ENCODE assay signal across 13 cellular contexts in genomic region chr2:100394111-100394641, GRCh38. TPM values are rescaled to one million over a fixed set of nuclear protein-coding genes. Genes with fewer than 3 reads are reported as not detected.
DNase-seq lines count a peak whose midpoint lies in the region; ATAC-seq, FAIRE-seq and TF ChIP-seq lines count a peak whose summit lies in the region.
"Had no signal": no experiment of that assay in that cellular context is flagged by ENCODE, and none has a peak within 500 bp of the region (broad histone marks: within the 10 kb centered on the region; RNA-seq: fewer than 3 reads in every experiment).

No MANE protein-coding gene starts in this region.

- no peak overlapping the region for H3K9ac ChIP-seq in endodermal cell (ENCODE audit: extremely low read depth, low read length, poor library complexity, severe bottlenecking)

- peak; percentile 38 for ATAC-seq in GM19438 (IDR thresholded peaks at IDR 0.05; ENCODE audit: low read depth, unreplicated experiment)
- ATAC-seq in HG03060 (IDR thresholded peaks at IDR 0.05; ENCODE audit: low read depth, unreplicated experiment), result peak; percentile 64
- no peak for ATAC-seq in HG03457 (IDR thresholded peaks at IDR 0.05; ENCODE audit: unreplicated experiment)
- ATAC-seq: GM23338 had no signal

- WGBS in endodermal cell (ENCODE audit: insufficient coverage in 1 of 2, insufficient read length in 1 of 2), 2 experiments, result 93 to 94% methylated on average over 11 to 12 of the region's 12 CpGs

- H3K36me3 Mint-ChIP-seq in endodermal cell (ENCODE audit: low read depth), result peaks cover 38% of the 10 kb centered on the region

- H3K4me3 Mint-ChIP-seq in endodermal cell, result no peak overlapping the region
- H3K4me3 Mint-ChIP-seq: GM23338 had no signal

- no peaks in the 10 kb centered on the region for H3K27me3 ChIP-seq in endodermal cell (ENCODE audit: control insufficient read depth, insufficient read depth, low read length, poor library complexity, severe bottlenecking)
- H3K27me3 ChIP-seq: breast epithelium had no signal

- TF ChIP-seq POLR2A in GM12892 (IDR thresholded peaks at IDR 0.05; ENCODE audit: low read depth, low read length), result peak; percentile 42; the same call in 1 of the 2 replicates

- H3K9me3 ChIP-seq in endodermal cell (ENCODE audit: control insufficient read depth, low read length), result no peaks in the 10 kb centered on the region
- H3K9me3 ChIP-seq: breast epithelium had no signal

- no peaks in the 10 kb centered on the region for H3K4me1 ChIP-seq in endodermal cell (ENCODE audit: control insufficient read depth, insufficient read depth, low read length)
- H3K4me1 ChIP-seq: breast epithelium had no signal

- H3K4me3 ChIP-seq in endodermal cell (ENCODE audit: low read length), result no peak overlapping the region
- H3K4me3 ChIP-seq: breast epithelium, GM23338 had no signal

- peak; percentile 96 for FAIRE-seq in GM12892 (lab: Jason Lieb, UNC)

- no peak for TF ChIP-seq CTCF in endodermal cell (conservative IDR thresholded peaks at IDR 0.05)

- H3K27me3 Mint-ChIP-seq in endodermal cell (ENCODE audit: insufficient read depth), result no peaks in the 10 kb centered on the region

- H3K27ac ChIP-seq in endodermal cell (ENCODE audit: low read depth, low read length), result no peak overlapping the region
- H3K27ac ChIP-seq: breast epithelium had no signal

- peak; percentile 41 for DNase-seq in GM12892 (ENCODE audit: insufficient read length)
- no peak for DNase-seq in endodermal cell
- DNase-seq in cerebellum (ENCODE audit: low spot score), result no peak
- DNase-seq in inferior parietal cortex (ENCODE audit: extremely low spot score), result no peak
- no peak for DNase-seq in activated naive CD4-positive, alpha-beta T cell (lab: John Stamatoyannopoulos, UW)
- DNase-seq: SHP77; stimulated activated CD4-positive, alpha-beta T cell treated with anti-CD3 and anti-CD28 coated beads, Interleukin-2, amount 100 ng/mL, for 24 hours; trophoblast cell had no signal

- H3K9me3 Mint-ChIP-seq in endodermal cell, result no peaks in the 10 kb centered on the region
- H3K9me3 Mint-ChIP-seq: GM23338 had no signal

- H3K4me1 Mint-ChIP-seq in endodermal cell, result no peaks in the 10 kb centered on the region
- H3K4me1 Mint-ChIP-seq: GM23338 had no signal

- H3K36me3 ChIP-seq in endodermal cell (ENCODE audit: control insufficient read depth, insufficient read depth, low read length), result peaks cover 10% of the 10 kb centered on the region
- H3K36me3 ChIP-seq: breast epithelium had no signal

- peak overlapping the region; percentile 20 for H3K27ac Mint-ChIP-seq in endodermal cell
- H3K27ac Mint-ChIP-seq: GM23338 had no signal

RNA-seq across cellular contexts. Expression of gene CHST10, which starts 23.3 kb away (rescaled TPM):
- 6.6 TPM for polyA plus RNA-seq in GM12892 (2012; ENCODE audit: missing spikeins)
- 10 to 100 TPM; 17.6 to 18.5 TPM for total RNA-seq in endodermal cell
- 28.0 TPM for polyA plus RNA-seq in endodermal cell (2013, experiment 1 of 2)
- 26.0 TPM for polyA plus RNA-seq in endodermal cell (2013, experiment 2 of 2)
- 26.9 TPM for total RNA-seq in cerebellum
